ENCODE assay signal across 1 cellular context in genomic region chr15:63362196-63362595, GRCh38.
TF ChIP-seq lines count a peak whose summit lies in the region.

No MANE protein-coding gene starts in this region.

TF ChIP-seq in GM12878, 131 proteins besides CTCF, POLR2A, EP300 and RAD21 (continued from another document):
- TF ChIP-seq ZBTB11 (CRISPR knock-in tag; IDR thresholded peaks at IDR 0.05) = no peak
- TF ChIP-seq ZNF207 (IDR thresholded peaks at IDR 0.05; ENCODE audit: borderline replicate concordance) = no peak
- TF ChIP-seq GATAD2B (conservative IDR thresholded peaks at IDR 0.05; ENCODE audit: low read depth) = no peak
- TF ChIP-seq POLR2AphosphoS2 (IDR thresholded peaks at IDR 0.05; ENCODE audit: low read depth, low read length) = no peak
- no peak for TF ChIP-seq IRF5 (IDR thresholded peaks at IDR 0.05; ENCODE audit: borderline replicate concordance)
- no peak for TF ChIP-seq SUPT20H (IDR thresholded peaks at IDR 0.05; ENCODE audit: borderline replicate concordance, control insufficient read depth, low read depth, low read length)
- TF ChIP-seq PAX5 (IDR thresholded peaks at IDR 0.05; ENCODE audit: borderline replicate concordance, low read depth, low read length) = no peak
- no peak for TF ChIP-seq RB1 (IDR thresholded peaks at IDR 0.05; ENCODE audit: borderline replicate concordance)
- TF ChIP-seq HDAC6 (IDR thresholded peaks at IDR 0.05; ENCODE audit: unreplicated experiment) = no peak
- no peak for TF ChIP-seq MYC (IDR thresholded peaks at IDR 0.05; ENCODE audit: insufficient read depth, insufficient read length, insufficient replicate concordance, low read length, severe bottlenecking)
- TF ChIP-seq IKZF1 (conservative IDR thresholded peaks at IDR 0.05) = no peak
- no peak for TF ChIP-seq TBL1XR1 (IDR thresholded peaks at IDR 0.05; ENCODE audit: low read depth, low read length)
- no peak for TF ChIP-seq NR2C2 (IDR thresholded peaks at IDR 0.05; ENCODE audit: borderline replicate concordance, control insufficient read depth, insufficient read length, low read depth)
- no peak for TF ChIP-seq NFXL1 (IDR thresholded peaks at IDR 0.05; ENCODE audit: borderline replicate concordance)
- TF ChIP-seq ZNF274 (IDR thresholded peaks at IDR 0.05; ENCODE audit: insufficient read depth, insufficient read length) = no peak
